Comparison of ENCODE assay signal across 8 cellular contexts in genomic region chr3:81666502-81667121, GRCh38.
DNase-seq lines count a peak whose midpoint lies in the region; ATAC-seq, FAIRE-seq and TF ChIP-seq lines count a peak whose summit lies in the region.

No MANE protein-coding gene starts in this region.

- H3K4me1 ChIP-seq in naive thymus-derived CD4-positive, alpha-beta T cell (ENCODE audit: control insufficient read depth in 2 of 2, insufficient read depth in 2 of 2, low read length in 2 of 2): no peaks in the 10 kb centered on the region

- no peaks in the 10 kb centered on the region for H3K36me3 ChIP-seq in bronchial epithelial cell (ENCODE audit: control insufficient read depth, insufficient read depth, low read length)
- H3K36me3 ChIP-seq in naive thymus-derived CD4-positive, alpha-beta T cell (ENCODE audit: control insufficient read depth in 2 of 3, insufficient read depth in 3 of 3, low read length in 3 of 3): no peaks in the 10 kb centered on the region

- POLR2A ChIA-PET in naive thymus-derived CD4-positive, alpha-beta T cell (lab: Charles Lee): no interaction called here

- no peaks in the 10 kb centered on the region for H3K27me3 Mint-ChIP-seq in naive thymus-derived CD4-positive, alpha-beta T cell

- intact Hi-C loops in naive thymus-derived CD4-positive, alpha-beta T cell (cut with micrococcal nuclease): loop anchor here (1.0 to 10.0 kb wide), 4 partner anchors 98 to 467 kb away; partner anchors contain the start of gene GBE1 (in 1 of the 2)

- CTCF ChIA-PET in naive thymus-derived CD4-positive, alpha-beta T cell (lab: Charles Lee): interaction anchor here (1.4 kb wide), 1 partner anchor 466 kb away, joined by 7 read pairs; no protein-coding TSS in a partner anchor

- H3K4me3 ChIP-seq in bronchial epithelial cell (ENCODE audit: low read depth, low read length): no peak overlapping the region
- no peak overlapping the region for H3K4me3 ChIP-seq in naive thymus-derived CD4-positive, alpha-beta T cell (ENCODE audit: low read length)

- ATAC-seq in HG03565 (IDR thresholded peaks at IDR 0.05; ENCODE audit: unreplicated experiment): peak; percentile 49
- ATAC-seq in naive thymus-derived CD4-positive, alpha-beta T cell: no peak
- no peak for ATAC-seq in GM19467 (IDR thresholded peaks at IDR 0.05; ENCODE audit: unreplicated experiment)
- no peak for ATAC-seq in GM21528 (IDR thresholded peaks at IDR 0.05; ENCODE audit: low FRiP score, unreplicated experiment)

- H3K4me3 Mint-ChIP-seq in naive thymus-derived CD4-positive, alpha-beta T cell: no peak overlapping the region

- no peaks in the 10 kb centered on the region for H3K27me3 ChIP-seq in bronchial epithelial cell (ENCODE audit: control insufficient read depth, insufficient read depth, low read length)
- no peaks in the 10 kb centered on the region for H3K27me3 ChIP-seq in naive thymus-derived CD4-positive, alpha-beta T cell (ENCODE audit: control insufficient read depth in 2 of 2, insufficient read depth in 2 of 2, low read length in 2 of 2)

- H3K9me3 ChIP-seq in naive thymus-derived CD4-positive, alpha-beta T cell (ENCODE audit: control insufficient read depth in 2 of 3, low read length in 3 of 3): no peaks in the 10 kb centered on the region

- H3K27ac Mint-ChIP-seq in naive thymus-derived CD4-positive, alpha-beta T cell: no peak overlapping the region

- FAIRE-seq in bronchial epithelial cell (lab: Jason Lieb, UNC): no peak

- peak; percentile 11 for DNase-seq in GM10266 (ENCODE audit: extremely low spot score)
- DNase-seq in bronchial epithelial cell (ENCODE audit: low read depth): peak; percentile 30
- DNase-seq in naive thymus-derived CD4-positive, alpha-beta T cell: peak in 5 of 9 donors; percentile 1 to 9 (median 3)
- no peak for DNase-seq in activated CD4-positive, alpha-beta T cell treated with anti-CD3 and anti-CD28 coated beads for 1 hour
- DNase-seq in activated effector memory CD4-positive, alpha-beta T cell treated with Interleukin-2 at 50 U/mL for 16 hours: no peak

- peaks cover 0 to 2% (median 0%) of the 10 kb centered on the region in 7 donors for H3K4me1 Mint-ChIP-seq in naive thymus-derived CD4-positive, alpha-beta T cell

- H3K9me3 Mint-ChIP-seq in naive thymus-derived CD4-positive, alpha-beta T cell: no peaks in the 10 kb centered on the region

- peaks cover 0 to 13% (median 4%) of the 10 kb centered on the region in 5 donors for H3K36me3 Mint-ChIP-seq in naive thymus-derived CD4-positive, alpha-beta T cell

- TF ChIP-seq CTCF in GM10266 (IDR thresholded peaks at IDR 0.05; ENCODE audit: control insufficient read depth, insufficient read depth, low read depth, missing control alignments): peak; percentile 64
- peak; percentile 29 for TF ChIP-seq CTCF in bronchial epithelial cell (IDR thresholded peaks at IDR 0.05; ENCODE audit: insufficient read depth, low read length, severe bottlenecking)

- H3K27ac ChIP-seq in naive thymus-derived CD4-positive, alpha-beta T cell (ENCODE audit: low read depth, low read length): no peak overlapping the region

Comparison
In these comparisons a context has a peak if more than half of its experiments do, and no peak if none do; other contexts are left out.
1. DNase-seq: peak in GM10266 (single experiment), bronchial epithelial cell (single experiment) and naive thymus-derived CD4-positive, alpha-beta T cell (5 of 9); none in activated CD4-positive, alpha-beta T cell treated with anti-CD3 and anti-CD28 coated beads for 1 hour (single experiment) and activated effector memory CD4-positive, alpha-beta T cell treated with Interleukin-2 at 50 U/mL for 16 hours (single experiment).